Comparison of ENCODE assay signal across 9 cellular contexts in the genomic region with DNA sequence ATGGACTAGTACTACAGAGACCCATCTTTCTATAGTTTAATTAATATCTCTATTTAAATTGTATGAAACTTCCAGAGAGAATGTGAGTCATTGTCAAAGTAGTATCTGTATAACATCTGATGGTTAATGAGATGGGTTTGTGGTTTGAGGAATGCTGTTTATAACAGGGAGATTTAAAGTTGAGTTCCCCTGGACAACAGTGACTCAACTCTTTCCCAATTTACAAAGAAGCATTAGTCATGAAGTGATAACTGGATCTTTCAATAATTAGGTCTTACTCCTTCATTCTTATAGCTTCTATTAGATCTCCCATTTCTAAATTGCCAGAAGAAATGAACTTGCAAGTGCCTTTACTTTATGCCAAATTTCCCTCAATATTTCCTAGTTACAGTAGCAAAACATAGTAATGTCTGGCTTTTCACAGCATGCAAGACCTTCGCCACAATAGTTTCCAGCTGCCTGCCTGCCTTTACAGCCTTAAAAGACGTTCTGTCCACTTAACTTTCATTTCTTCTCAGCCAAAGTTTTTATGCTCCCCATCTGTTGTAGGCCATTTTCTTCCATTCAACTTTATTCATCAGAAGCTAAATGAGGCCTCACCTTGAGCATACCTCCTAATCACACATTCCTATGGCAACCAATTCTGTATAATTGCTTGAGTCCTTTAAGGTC. TPM values are rescaled to one million over a fixed set of nuclear protein-coding genes. Genes with fewer than 3 reads are reported as not detected.
DNase-seq lines count a peak whose midpoint lies in the region; ATAC-seq and TF ChIP-seq lines count a peak whose summit lies in the region.
"Had no signal": no experiment of that assay in that cellular context is flagged by ENCODE, and none has a peak within 500 bp of the region (broad histone marks: within the 10 kb centered on the region; RNA-seq: fewer than 3 reads in every experiment).

No MANE protein-coding gene starts in this region.

- POLR2A ChIA-PET in activated CD4-positive, alpha-beta memory T cell treated with anti-CD3 and anti-CD28 coated beads, Interleukin-2, amount 10 ng/mL, durations not matched to agents 7 days and 5 days (lab: Charles Lee), result no interaction called here

- H3K27me3 Mint-ChIP-seq in activated CD4-positive, alpha-beta memory T cell treated with anti-CD3 and anti-CD28 coated beads, Interleukin-2, amount 10 ng/mL, durations not matched to agents 7 days and 5 days, result no peaks in the 10 kb centered on the region

- no peaks in the 10 kb centered on the region for H3K9me2 ChIP-seq in GM23248 (ENCODE audit: insufficient read depth)

- H3K4me2 ChIP-seq in GM23248 (ENCODE audit: unreplicated experiment) (peak overlapping the region; percentile 71), skeletal muscle satellite cell (ENCODE audit: low read length) (peak overlapping the region; percentile 68)

- CTCF ChIA-PET in activated CD4-positive, alpha-beta memory T cell treated with anti-CD3 and anti-CD28 coated beads, Interleukin-2, amount 10 ng/mL, durations not matched to agents 7 days and 5 days (lab: Charles Lee), result no interaction called here

- H4K20me1 ChIP-seq in GM23248 (ENCODE audit: insufficient read depth), result no peaks in the 10 kb centered on the region

- H3K4me1 ChIP-seq in GM23248 (ENCODE audit: insufficient read depth) (peaks cover 28% of the 10 kb centered on the region), foreskin keratinocyte (peaks cover 11% of the 10 kb centered on the region), skeletal muscle satellite cell (ENCODE audit: control insufficient read depth, insufficient read depth, low read length) (peaks cover 37% of the 10 kb centered on the region)

- H3K4me3 ChIP-seq in GM23248 (peak overlapping the region; percentile 37), skeletal muscle satellite cell (ENCODE audit: low read length) (peak overlapping the region; percentile 22)

- TF ChIP-seq CTCF in foreskin keratinocyte (conservative IDR thresholded peaks at IDR 0.05), result no peak

- DNase-seq in GM23248 (peak; percentile 94), SW 1271 (lab: John Stamatoyannopoulos, UW) (peak; percentile 34 to 91), foreskin keratinocyte (peak; percentile 92 to 95), NOMO-1 treated with DMSO at 0.1 percent for 48 hours (lab: John Stamatoyannopoulos, UW; ENCODE audit: unreplicated experiment) (no peak), DMS153 treated with DMSO at 0.1 percent for 48 hours (lab: John Stamatoyannopoulos, UW; ENCODE audit: unreplicated experiment) (no peak), occipital lobe (lab: John Stamatoyannopoulos, UW) (no peak)
- no peak for DNase-seq in activated CD4-positive, alpha-beta memory T cell treated with anti-CD3 and anti-CD28 coated beads, Interleukin-2, amount 10 ng/mL, durations not matched to agents 7 days and 5 days
- DNase-seq: activated CD4-positive, alpha-beta T cell treated with anti-CD3 and anti-CD28 coated beads for 48 hours had no signal

- H3K36me3 Mint-ChIP-seq in activated CD4-positive, alpha-beta memory T cell treated with anti-CD3 and anti-CD28 coated beads, Interleukin-2, amount 10 ng/mL, durations not matched to agents 7 days and 5 days (ENCODE audit: low read depth), result no peaks in the 10 kb centered on the region

- in situ Hi-C loops in GM23248 (cut with MboI), result no loop called here

- 13 to 27% methylated on average over 2 of the region's 2 CpGs for WGBS in GM23248 (ENCODE audit: low coverage in 1 of 2, low lambda C conversion rate in 2 of 2, missing lambda C conversion rate in 2 of 2), 2 experiments

- H3F3A ChIP-seq in GM23248 (ENCODE audit: insufficient read depth), result peaks cover 12% of the 10 kb centered on the region

- H2AFZ ChIP-seq in GM23248, result no peak overlapping the region

- H3K36me3 ChIP-seq in GM23248 (ENCODE audit: low read depth), result no peaks in the 10 kb centered on the region
- H3K36me3 ChIP-seq in skeletal muscle satellite cell (ENCODE audit: insufficient read depth, low read length), result no peaks in the 10 kb centered on the region

- H3K4me1 Mint-ChIP-seq in activated CD4-positive, alpha-beta memory T cell treated with anti-CD3 and anti-CD28 coated beads, Interleukin-2, amount 10 ng/mL, durations not matched to agents 7 days and 5 days, result no peaks in the 10 kb centered on the region

- H3K9me3 Mint-ChIP-seq in activated CD4-positive, alpha-beta memory T cell treated with anti-CD3 and anti-CD28 coated beads, Interleukin-2, amount 10 ng/mL, durations not matched to agents 7 days and 5 days, result no peaks in the 10 kb centered on the region

- H3K27ac ChIP-seq in GM23248 (peak overlapping the region; percentile 47), foreskin keratinocyte (peak overlapping the region; percentile 84)

- H3K9me3 ChIP-seq in GM23248 (ENCODE audit: low read depth) (no peaks in the 10 kb centered on the region), skeletal muscle satellite cell (replicated peaks; ENCODE audit: low read length) (peaks cover 5% of the 10 kb centered on the region)

- H3K4me3 Mint-ChIP-seq in activated CD4-positive, alpha-beta memory T cell treated with anti-CD3 and anti-CD28 coated beads, Interleukin-2, amount 10 ng/mL, durations not matched to agents 7 days and 5 days, result no peak overlapping the region

- no peaks in the 10 kb centered on the region for H3K79me2 ChIP-seq in GM23248 (ENCODE audit: insufficient read depth)

- peak; percentile 100 for ATAC-seq in foreskin keratinocyte

- no peak overlapping the region for H3K27ac Mint-ChIP-seq in activated CD4-positive, alpha-beta memory T cell treated with anti-CD3 and anti-CD28 coated beads, Interleukin-2, amount 10 ng/mL, durations not matched to agents 7 days and 5 days

- H3K27me3 ChIP-seq in GM23248 (replicated peaks; ENCODE audit: insufficient read depth) (no peaks in the 10 kb centered on the region), foreskin keratinocyte (no peaks in the 10 kb centered on the region), skeletal muscle satellite cell (ENCODE audit: control insufficient read depth, insufficient read depth, low read length) (no peaks in the 10 kb centered on the region)

- peak overlapping the region; percentile 11; the same call in 1 of the 2 replicates for H3K9ac ChIP-seq in GM23248
- H3K9ac ChIP-seq in skeletal muscle satellite cell (ENCODE audit: low read depth, low read length), result peak overlapping the region; percentile 35

RNA-seq across cellular contexts. Expression of gene WDR75, which starts 47.7 kb away (rescaled TPM):
- total RNA-seq in GM23248 (2014; rRNA removed; shearing (Covaris generic)), result 30.5 and 44.1 TPM in 2 replicates
- polyA plus RNA-seq in GM23248 (2016; fragmentation: Nextera tagmentation; extraction: Ambion mirVana) (22.9 and 25.8 TPM in 2 replicates), foreskin keratinocyte (17.0 and 25.6 TPM in 2 replicates)
- total RNA-seq in foreskin keratinocyte (39.9 and 49.6 TPM in 2 replicates), occipital lobe (91.9 TPM)
- 67.1 and 69.0 TPM in 2 replicates for total RNA-seq in skeletal muscle satellite cell (2012; rRNA removed)
- 10 to 100 TPM; 31.4 to 34.0 TPM for total RNA-seq in activated CD4-positive, alpha-beta memory T cell treated with anti-CD3 and anti-CD28 coated beads, Interleukin-2, amount 10 ng/mL, durations not matched to agents 7 days and 5 days

Comparison
In these comparisons a context has a peak if more than half of its experiments do, and no peak if none do; other contexts are left out.
1. DNase-seq: peak in GM23248 (single experiment), SW 1271 (2 of 2) and foreskin keratinocyte (2 of 2); none in NOMO-1 treated with DMSO at 0.1 percent for 48 hours (single experiment), activated CD4-positive, alpha-beta memory T cell treated with anti-CD3 and anti-CD28 coated beads, Interleukin-2, amount 10 ng/mL, durations not matched to agents 7 days and 5 days (single experiment), DMS153 treated with DMSO at 0.1 percent for 48 hours (single experiment) and occipital lobe (single experiment).